8 cellular contexts compared by ENCODE assay signal in the genomic region with DNA sequence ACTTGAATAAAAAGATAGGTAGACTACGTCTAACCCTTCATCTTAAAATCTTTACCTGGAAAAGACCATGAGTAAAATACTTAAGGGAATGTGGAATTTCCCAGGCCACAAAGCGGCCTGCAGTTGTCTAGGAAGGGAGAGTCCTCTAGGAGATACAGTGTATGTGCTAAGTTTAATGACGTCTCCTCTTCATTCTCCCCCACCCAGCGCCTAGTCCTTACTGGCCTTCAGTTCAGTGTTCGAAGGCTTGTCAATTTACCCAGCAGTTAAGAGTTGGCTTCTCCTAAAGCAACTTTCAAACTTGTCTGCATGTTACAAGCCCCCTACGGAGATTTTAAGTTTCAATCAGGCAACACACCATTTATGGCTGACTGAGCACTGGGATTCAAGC. TPM values are rescaled to one million over a fixed set of nuclear protein-coding genes. Genes with fewer than 3 reads are reported as not detected.
A peak's percentile ranks its signal among the peaks of the same experiment; 100 is the strongest.
DNase-seq lines count a peak whose midpoint lies in the region; ATAC-seq, FAIRE-seq and TF ChIP-seq lines count a peak whose summit lies in the region.

No MANE protein-coding gene starts in this region.

- TF ChIP-seq RAD21 in IMR-90 (IDR thresholded peaks at IDR 0.05; ENCODE audit: low read length): no peak

- CTCF ChIA-PET in IMR-90 (lab: Yijun Ruan, JAX): no interaction called here

- H3K4me3 ChIP-seq in BE2C (ENCODE audit: low read depth, low read length): peak overlapping the region; percentile 99
- H3K4me3 ChIP-seq in IMR-90 (ENCODE audit: insufficient read depth, low read depth, low read length): peak overlapping the region; percentile 54
- peak overlapping the region; percentile 64 to 100 for H3K4me3 ChIP-seq in kidney (ENCODE audit: low read length in 2 of 2)
- peak overlapping the region; percentile 67 to 96 (median 82) for H3K4me3 ChIP-seq in tibial nerve

- TF ChIP-seq CTCF in BE2C (IDR thresholded peaks at IDR 0.05; ENCODE audit: low read depth, low read length): no peak
- TF ChIP-seq CTCF in IMR-90 (conservative IDR thresholded peaks at IDR 0.05; ENCODE audit: low read depth, low read length): no peak
- no peak for TF ChIP-seq CTCF in kidney (IDR thresholded peaks at IDR 0.05; ENCODE audit: borderline replicate concordance, extremely low read depth, insufficient read depth)
- no peak for TF ChIP-seq CTCF in tibial nerve (IDR thresholded peaks at IDR 0.05)

- H3K27ac Mint-ChIP-seq in activated naive CD8-positive, alpha-beta T cell: peak overlapping the region; percentile 97

- peaks cover 0 to 10% of the 10 kb centered on the region in 2 experiments; a peak in 1 of 4 replicates for H3K79me1 ChIP-seq in IMR-90 (ENCODE audit: low read depth in 1 of 2, low read length in 2 of 2)

- no peaks in the 10 kb centered on the region for H3K9me1 ChIP-seq in IMR-90 (ENCODE audit: insufficient read depth, low read length)

- H3K9me3 ChIP-seq in BE2C (no peaks in the 10 kb centered on the region), IMR-90 (ENCODE audit: control insufficient read depth, insufficient read depth, low read length) (no peaks in the 10 kb centered on the region), kidney (ENCODE audit: control insufficient read depth in 1 of 2, low read length in 2 of 2) (no peaks in the 10 kb centered on the region), tibial nerve (no peaks in the 10 kb centered on the region)

- H3K27me3 ChIP-seq in BE2C: no peaks in the 10 kb centered on the region
- H3K27me3 ChIP-seq in IMR-90 (ENCODE audit: control insufficient read depth, insufficient read depth, low read length): no peaks in the 10 kb centered on the region
- H3K27me3 ChIP-seq in tibial nerve: no peaks in the 10 kb centered on the region

- H2BK20ac ChIP-seq in IMR-90 (ENCODE audit: low read depth, low read length): peak overlapping the region; percentile 84

- no peak for ATAC-seq in IMR-90 (ENCODE audit: low read depth)
- no peak for ATAC-seq in GM21737 (IDR thresholded peaks at IDR 0.05; ENCODE audit: unreplicated experiment)
- ATAC-seq in GM21825 (IDR thresholded peaks at IDR 0.05; ENCODE audit: unreplicated experiment): no peak

- FAIRE-seq in kidney (lab: Jason Lieb, UNC): no peak

- peak overlapping the region; percentile 70; the same call in 1 of the 2 replicates for H3K18ac ChIP-seq in IMR-90 (ENCODE audit: low read depth, low read length)

- peak overlapping the region; percentile 90 for H3K23ac ChIP-seq in IMR-90 (ENCODE audit: low read depth, low read length)

- H3K4me1 ChIP-seq in BE2C (peaks cover 2% of the 10 kb centered on the region; the same call in 1 of the 2 replicates), IMR-90 (ENCODE audit: control insufficient read depth, insufficient read depth, low read length) (peaks cover 5% of the 10 kb centered on the region), kidney (ENCODE audit: control insufficient read depth in 1 of 2, insufficient read depth in 1 of 2, low read depth in 1 of 2, low read length in 2 of 2) (peaks cover 5 to 7% of the 10 kb centered on the region in 2 donors), tibial nerve (peaks cover 0 to 20% (median 8%) of the 10 kb centered on the region in 4 donors)

- H3K9ac ChIP-seq in IMR-90 (ENCODE audit: low read depth, low read length) (peak overlapping the region; percentile 39), kidney (ENCODE audit: low read length in 2 of 2) (peak overlapping the region in 1 of 2 donors; percentile 36)

- peak overlapping the region; percentile 46 for H4K5ac ChIP-seq in IMR-90 (ENCODE audit: low read depth, low read length)

- peaks cover 30% of the 10 kb centered on the region for H4K20me1 ChIP-seq in IMR-90 (ENCODE audit: insufficient read depth, low read length)

- POLR2A ChIA-PET in IMR-90 (lab: Charles Lee; ENCODE audit: unreplicated experiment): interaction anchor here (0.9 to 4.9 kb wide), 5 partner anchors 19 to 102 kb away, joined by 3 to 95 read pairs (median 36); a partner anchor contains a TSS

- no CpG with 5 or more reads among the region's 6 CpGs for WGBS in IMR-90 (ENCODE audit: extremely low coverage in 2 of 2, insufficient read length in 1 of 2), 2 experiments
- WGBS in tibial nerve, 2 donors: 54 to 68% methylated on average over 6 of the region's 6 CpGs

- peaks cover 4% of the 10 kb centered on the region for H3K9me3 Mint-ChIP-seq in activated naive CD8-positive, alpha-beta T cell (ENCODE audit: low read depth)

- peak overlapping the region; percentile 80 for H3K4me2 ChIP-seq in IMR-90 (ENCODE audit: low read depth, low read length)

- peak overlapping the region; percentile 83 for H4K91ac ChIP-seq in IMR-90 (ENCODE audit: insufficient read depth, low read depth, low read length)

- in situ Hi-C loops in IMR-90 (cut with MboI; ENCODE audit: low sequenced_read_pairs): no loop called here

- H2AK5ac ChIP-seq in IMR-90 (ENCODE audit: low read depth, low read length): peak overlapping the region; percentile 25

- peaks cover 27% of the 10 kb centered on the region for H3K4me1 Mint-ChIP-seq in activated naive CD8-positive, alpha-beta T cell (ENCODE audit: low read depth)

- H3K56ac ChIP-seq in IMR-90 (ENCODE audit: extremely low read depth, insufficient read depth, low read length): peak overlapping the region; percentile 80; the same call in 1 of the 2 replicates

- peak; percentile 24 for DNase-seq in BE2C
- DNase-seq in IMR-90: no peak
- DNase-seq in kidney: no peak
- DNase-seq in tibial nerve (ENCODE audit: low spot score in 2 of 2): no peak
- DNase-seq in stimulated activated CD4-positive, alpha-beta T cell treated with anti-CD3 and anti-CD28 coated beads, Interleukin-12 subunit alpha, Interleukin-12 subunit beta, amount 100 ng/mL, for 4 hours: no peak

- H4K8ac ChIP-seq in IMR-90 (ENCODE audit: low read depth in 2 of 2, low read length in 2 of 2): peak overlapping the region; percentile 30 to 85

- H3K4me3 Mint-ChIP-seq in activated naive CD8-positive, alpha-beta T cell: peak overlapping the region; percentile 94

- peak overlapping the region; percentile 58 for H2AFZ ChIP-seq in IMR-90 (replicated peaks; ENCODE audit: low read length, poor library complexity)

- peak overlapping the region; percentile 51; the same call in 2 of the 3 replicates for H2BK15ac ChIP-seq in IMR-90 (ENCODE audit: low read depth, low read length)

- H2BK5ac ChIP-seq in IMR-90 (ENCODE audit: low read depth, low read length, poor library complexity, severe bottlenecking): peak overlapping the region; percentile 90

- H3K27me3 Mint-ChIP-seq in activated naive CD8-positive, alpha-beta T cell: no peaks in the 10 kb centered on the region

- no peak for TF ChIP-seq POLR2A in IMR-90 (IDR thresholded peaks at IDR 0.05; ENCODE audit: low read depth, low read length)
- no peak for TF ChIP-seq POLR2A in tibial nerve (IDR thresholded peaks at IDR 0.05)

- peak overlapping the region; percentile 88 for H3K4ac ChIP-seq in IMR-90 (ENCODE audit: low read depth, low read length)

- intact Hi-C loops in IMR-90 (cut with micrococcal nuclease) (loop anchor here (2.0 kb wide), 1 partner anchor 68 kb away; no protein-coding TSS in a partner anchor), kidney (cut with DNase I) (no loop called here)

- H3K36me3 ChIP-seq in BE2C (no peaks in the 10 kb centered on the region), IMR-90 (ENCODE audit: control insufficient read depth, insufficient read depth, low read length) (no peaks in the 10 kb centered on the region), kidney (ENCODE audit: control insufficient read depth in 1 of 2, insufficient read depth in 2 of 2, low read length in 2 of 2) (no peaks in the 10 kb centered on the region), tibial nerve (no peaks in the 10 kb centered on the region)

- H2AK9ac ChIP-seq in IMR-90 (replicated peaks; ENCODE audit: low read depth, low read length, poor library complexity): peak overlapping the region; percentile 71

- no TSS peak for BruUV-seq in IMR-90 (replicated peaks; lab: Mats Ljungman, UMichigan)

- H3K14ac ChIP-seq in IMR-90 (replicated peaks; ENCODE audit: low read depth, low read length): peak overlapping the region; percentile 74

- peak overlapping the region; percentile 91 for H2BK120ac ChIP-seq in IMR-90 (ENCODE audit: low read depth, low read length)

- no peaks in the 10 kb centered on the region for H3K36me3 Mint-ChIP-seq in activated naive CD8-positive, alpha-beta T cell

- no peak for TF ChIP-seq EP300 in tibial nerve (IDR thresholded peaks at IDR 0.05)

- peak overlapping the region; percentile 76 for H3K27ac ChIP-seq in IMR-90 (ENCODE audit: insufficient read depth, low read length)
- H3K27ac ChIP-seq in kidney (ENCODE audit: low read depth in 2 of 2, low read length in 2 of 2): peak overlapping the region; percentile 93 to 96
- peak overlapping the region; percentile 76 to 99 (median 98) for H3K27ac ChIP-seq in tibial nerve

- dilution Hi-C loops in IMR-90 (cut with HindIII; ENCODE audit: low sequenced_read_pairs, unreplicated experiment): no loop called here

TF ChIP-seq in IMR-90, 13 proteins besides CTCF, POLR2A, EP300 and RAD21:
- TF ChIP-seq CEBPB (IDR thresholded peaks at IDR 0.05; ENCODE audit: low read depth, low read length) (no peak), FOS (IDR thresholded peaks at IDR 0.05; ENCODE audit: low read depth, low read length) (no peak), USF2 (IDR thresholded peaks at IDR 0.05; ENCODE audit: low read depth, low read length) (no peak), CHD1 (IDR thresholded peaks at IDR 0.05; ENCODE audit: low read depth, low read length) (no peak)

RNA-seq across cellular contexts. Expression of gene HFE, which starts 35.2 kb away (rescaled TPM):
- not detected for polyA plus RNA-seq in BE2C (2012; ENCODE audit: insufficient read depth, insufficient read length, low read depth)
- total RNA-seq in IMR-90 (2012; rRNA removed) (13.6 and 14.9 TPM in 2 replicates), kidney (10.6 TPM), tibial nerve (10 to 100 TPM in 2 of 4 donors, 1 to 10 TPM in 2; 5.9 to 11.0 (median 9.0) TPM)
- polyA plus RNA-seq in IMR-90 (2012; rRNA removed) (11.7 and 15.7 TPM in 2 replicates), kidney (ENCODE audit: insufficient read depth, low read depth, low replicate concordance) (6.3 TPM)
- polyA plus RNA-seq in IMR-90 (2012; cell fraction: cytosol; rRNA removed): 9.0 and 14.0 TPM in 2 replicates
- polyA plus RNA-seq in IMR-90 (2012; cell fraction: nucleus; rRNA removed; ENCODE audit: low replicate concordance): 8.4 and 16.6 TPM in 2 replicates
